Comparison of ENCODE assay signal across 20 cellular contexts in genomic region chr18:50654211-50654610, GRCh38.
DNase-seq lines count a peak whose midpoint lies in the region; TF ChIP-seq lines count a peak whose summit lies in the region.
"Had no signal": no experiment of that assay in that cellular context is flagged by ENCODE, and none has a peak within 500 bp of the region (broad histone marks: within the 10 kb centered on the region; RNA-seq: fewer than 3 reads in every experiment).

No MANE protein-coding gene starts in this region.

- no peaks in the 10 kb centered on the region for H3K79me1 ChIP-seq in neuronal stem cell (ENCODE audit: low read depth, low read length)

- H3K27ac ChIP-seq in cingulate gyrus (ENCODE audit: low read depth, low read length) (peak overlapping the region; percentile 89), left ventricle myocardium inferior (replicated peaks) (peak overlapping the region; percentile 96), ovary (peak overlapping the region; percentile 70 to 71), thyroid gland (peak overlapping the region; percentile 90 to 95 (median 94)), neuronal stem cell (replicated peaks; ENCODE audit: low read length) (no peak overlapping the region)
- H3K27ac ChIP-seq: brain microvascular endothelial cell, lower lobe of right lung had no signal

- no peak overlapping the region for H2AK5ac ChIP-seq in neuronal stem cell (ENCODE audit: low read depth, low read length)

- H2BK12ac ChIP-seq in neuronal stem cell (ENCODE audit: low read length) = no peak overlapping the region

- TF ChIP-seq POLR2A in ovary (IDR thresholded peaks at IDR 0.05) = no peak
- no peak for TF ChIP-seq POLR2A in thyroid gland (IDR thresholded peaks at IDR 0.05)

- H3K4ac ChIP-seq in neuronal stem cell (ENCODE audit: low read length) = no peak overlapping the region

- H3K23ac ChIP-seq in neuronal stem cell (ENCODE audit: low read depth, low read length, poor library complexity) = no peak overlapping the region

- no peak overlapping the region for H2BK5ac ChIP-seq in neuronal stem cell (ENCODE audit: low read length)

- H3K9me3 ChIP-seq in left ventricle myocardium inferior (replicated peaks) = no peaks in the 10 kb centered on the region
- H3K9me3 ChIP-seq in ovary = no peaks in the 10 kb centered on the region
- no peaks in the 10 kb centered on the region for H3K9me3 ChIP-seq in thyroid gland
- no peaks in the 10 kb centered on the region for H3K9me3 ChIP-seq in neuronal stem cell (replicated peaks in 1 of 2; ENCODE audit: control insufficient read depth in 2 of 2, insufficient read depth in 1 of 2, low read depth in 1 of 2, low read length in 2 of 2)
- H3K9me3 ChIP-seq: lower lobe of right lung had no signal

- no peak for TF ChIP-seq EP300 in ovary (IDR thresholded peaks at IDR 0.05)

- no peak for TF ChIP-seq CTCF in left ventricle myocardium inferior (IDR thresholded peaks at IDR 0.05; ENCODE audit: borderline replicate concordance)
- TF ChIP-seq CTCF in ovary (IDR thresholded peaks at IDR 0.05) = no peak
- TF ChIP-seq CTCF in thyroid gland (IDR thresholded peaks at IDR 0.05) = no peak

- H3K9ac ChIP-seq in neuronal stem cell (ENCODE audit: low read depth, low read length, poor library complexity) = no peak overlapping the region

- no peak overlapping the region for H3K18ac ChIP-seq in neuronal stem cell (ENCODE audit: low read length)

- peaks cover 91% of the 10 kb centered on the region for H3K4me1 ChIP-seq in left ventricle myocardium inferior
- H3K4me1 ChIP-seq in ovary (ENCODE audit: insufficient read depth) = peaks cover 7% of the 10 kb centered on the region
- H3K4me1 ChIP-seq in thyroid gland = peaks cover 44 to 45% of the 10 kb centered on the region in 2 donors
- H3K4me1 ChIP-seq in neuronal stem cell (ENCODE audit: control insufficient read depth in 2 of 2, insufficient read depth in 1 of 2, low read depth in 1 of 2, low read length in 2 of 2) = peaks cover 0 to 11% of the 10 kb centered on the region in 2 donors
- H3K4me1 ChIP-seq: lower lobe of right lung had no signal

- H2AFZ ChIP-seq in neuronal stem cell (ENCODE audit: low read length) = no peak overlapping the region
- H2AFZ ChIP-seq: GM23338 had no signal

- WGBS in ovary, 3 donors = 59 to 69% (median 69%) methylated on average over 2 of the region's 2 CpGs
- WGBS in thyroid gland, 2 donors = 60 to 78% methylated on average over 1 to 2 of the region's 2 CpGs
- no CpG with 5 or more reads among the region's 2 CpGs for WGBS in neuronal stem cell (ENCODE audit: extremely low coverage in 2 of 2, insufficient read length in 2 of 2, insufficient replicate concordance in 1 of 2), 2 donors

- H4K8ac ChIP-seq in neuronal stem cell (ENCODE audit: low read depth, low read length) = no peak overlapping the region

- H3K36me3 ChIP-seq in left ventricle myocardium inferior = no peaks in the 10 kb centered on the region
- H3K36me3 ChIP-seq in ovary = no peaks in the 10 kb centered on the region
- no peaks in the 10 kb centered on the region for H3K36me3 ChIP-seq in thyroid gland
- no peaks in the 10 kb centered on the region for H3K36me3 ChIP-seq in neuronal stem cell (replicated peaks in 1 of 2; ENCODE audit: control insufficient read depth in 2 of 2, insufficient read depth in 2 of 2, low read length in 2 of 2)
- H3K36me3 ChIP-seq: brain microvascular endothelial cell, lower lobe of right lung had no signal

- no peak overlapping the region for H2BK15ac ChIP-seq in neuronal stem cell (ENCODE audit: low read length)

- DNase-seq in left ventricle myocardium inferior (no peak), ovary (no peak), thyroid gland (no peak), 8988T (no peak), NCI-H446 treated with DMSO at 0.1 percent for 48 hours (lab: John Stamatoyannopoulos, UW) (no peak), neuronal stem cell (ENCODE audit: low spot score) (no peak)
- DNase-seq: activated CD8-positive, alpha-beta T cell treated with anti-CD3 and anti-CD28 coated beads for 36 hours; activated gamma-delta T cell; activated naive CD8-positive, alpha-beta T cell treated with anti-CD3 and anti-CD28 coated beads, Interleukin-2, amount 50 U/mL, for 24 hours; activated T-cell treated with anti-CD3 and anti-CD28 coated beads for 4 hours; AML-193; brain microvascular endothelial cell; Karpas-422; lower lobe of right lung; NCI-H1694; NCI-H748 treated with DMSO at 0.1 percent for 48 hours; SHP77; SW 1271 had no signal

- H3K4me2 ChIP-seq in neuronal stem cell (ENCODE audit: insufficient read depth, low read length, poor library complexity, severe bottlenecking) = no peak overlapping the region
- H3K4me2 ChIP-seq: GM23338 had no signal

- no peak overlapping the region for H3K14ac ChIP-seq in neuronal stem cell (ENCODE audit: low read length)

- H3K4me3 ChIP-seq in left ventricle myocardium inferior (peak overlapping the region; percentile 47), ovary (no peak overlapping the region), thyroid gland (replicated peaks in 1 of 3) (no peak overlapping the region), neuronal stem cell (ENCODE audit: low read length in 2 of 2) (no peak overlapping the region)
- H3K4me3 ChIP-seq: GM23338, lower lobe of right lung had no signal

- no peaks in the 10 kb centered on the region for H3K27me3 ChIP-seq in left ventricle myocardium inferior (ENCODE audit: low read depth)
- no peaks in the 10 kb centered on the region for H3K27me3 ChIP-seq in ovary
- no peaks in the 10 kb centered on the region for H3K27me3 ChIP-seq in thyroid gland
- no peaks in the 10 kb centered on the region for H3K27me3 ChIP-seq in neuronal stem cell (ENCODE audit: control insufficient read depth in 3 of 3, insufficient read depth in 3 of 3, low read depth in 1 of 3, low read length in 3 of 3)
- H3K27me3 ChIP-seq: brain microvascular endothelial cell had no signal

- intact Hi-C loops in left ventricle myocardium inferior (cut with micrococcal nuclease) = no loop called here
- intact Hi-C loops in ovary (cut with DNase I) = loop anchor here in 1 of 4 donors (5.0 kb wide), 1 partner anchor 1358 kb away; no protein-coding TSS in a partner anchor
- intact Hi-C loops in thyroid gland (cut with DNase I) = no loop called here

- H4K91ac ChIP-seq in neuronal stem cell (ENCODE audit: low read depth, low read length, poor library complexity) = no peak overlapping the region

- H2BK120ac ChIP-seq in neuronal stem cell (ENCODE audit: low read depth, low read length) = no peak overlapping the region
